ENCODE assay signal across 15 cellular contexts in the genomic region with DNA sequence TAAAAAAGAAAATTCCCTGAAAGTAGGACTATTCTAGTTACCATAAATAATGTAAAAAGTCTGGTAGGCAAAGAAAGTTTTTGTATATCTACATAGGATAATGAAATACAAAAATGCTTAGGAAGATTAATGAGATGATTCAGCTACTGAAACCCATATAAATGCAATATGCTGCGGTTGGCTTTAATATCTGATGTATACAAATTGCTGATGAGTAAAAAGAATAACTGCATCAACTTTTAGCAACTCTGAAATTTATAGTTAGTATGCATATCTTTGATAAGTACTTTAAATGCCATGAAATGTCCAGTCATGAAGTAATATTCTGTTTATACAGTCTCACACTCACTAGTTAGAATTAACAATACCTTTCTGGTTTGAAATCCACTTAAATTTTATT.
DNase-seq lines count a peak whose midpoint lies in the region; ATAC-seq and TF ChIP-seq lines count a peak whose summit lies in the region.
"Had no signal": no experiment of that assay in that cellular context is flagged by ENCODE, and none has a peak within 500 bp of the region (broad histone marks: within the 10 kb centered on the region; RNA-seq: fewer than 3 reads in every experiment).

No MANE protein-coding gene starts in this region.

- no peaks in the 10 kb centered on the region for H3K9me3 ChIP-seq in PC-3 (ENCODE audit: low read length)

- intact Hi-C loops in PC-3 (cut with micrococcal nuclease): loop anchor here (5.0 kb wide), 1 partner anchor 124 kb away; no protein-coding TSS in a partner anchor

- TF ChIP-seq CTCF in PC-3 (conservative IDR thresholded peaks at IDR 0.05; ENCODE audit: low read depth, low read length): no peak
- TF ChIP-seq CTCF in astrocyte of the spinal cord (IDR thresholded peaks at IDR 0.05; ENCODE audit: low read depth, low read length): no peak

- H3K27me3 ChIP-seq in PC-3 (ENCODE audit: low read length): no peaks in the 10 kb centered on the region

- H3K36me3 ChIP-seq in PC-3 (ENCODE audit: low read depth, low read length): no peaks in the 10 kb centered on the region

- CTCF ChIA-PET in PC-3 (lab: Charles Lee): no interaction called here

- H3K4me3 ChIP-seq in PC-3 (ENCODE audit: low read length) (no peak overlapping the region), astrocyte of the spinal cord (ENCODE audit: low read depth, low read length) (no peak overlapping the region)
- H3K4me3 ChIP-seq: GM23248 had no signal

- no peak overlapping the region for H3K9ac ChIP-seq in PC-3 (ENCODE audit: low read length)
- H3K9ac ChIP-seq: GM23248 had no signal

- DNase-seq in A172 (ENCODE audit: low spot score) (peak; percentile 5), ELR (ENCODE audit: low read depth) (peak; percentile 61), PC-3 (peak; percentile 28), astrocyte of the spinal cord (ENCODE audit: low read depth, low spot score) (peak; percentile 7), NCI-H2107 treated with DMSO at 0.1 percent for 48 hours (lab: John Stamatoyannopoulos, UW; ENCODE audit: unreplicated experiment) (no peak), NOMO-1 (lab: John Stamatoyannopoulos, UW; ENCODE audit: unreplicated experiment in 2 of 2) (no peak), amniotic stem cell (lab: John Stamatoyannopoulos, UW) (no peak)
- DNase-seq: 8988T; ACHN; C1 segment of cervical spinal cord; Calu3; CD4-positive, alpha-beta T cell; DMS79 treated with DMSO at 0.1 percent for 48 hours; GM23248 had no signal

- 0 out of 2 replicates have a peak overlapping the region, but pooled peaks have one; percentile 15 for H3K4me2 ChIP-seq in PC-3 (ENCODE audit: low read length)

- no peaks in the 10 kb centered on the region for H3K9me2 ChIP-seq in PC-3 (replicated peaks; ENCODE audit: low read length)

- H3K79me2 ChIP-seq in PC-3 (ENCODE audit: low read length): no peaks in the 10 kb centered on the region

- in situ Hi-C loops in astrocyte of the spinal cord (cut with HindIII; ENCODE audit: low sequenced_read_pairs): no loop called here

- peak overlapping the region; percentile 33 for H3K27ac ChIP-seq in PC-3 (ENCODE audit: low read length)
- H3K27ac ChIP-seq: GM23248 had no signal

- H3F3A ChIP-seq in PC-3 (ENCODE audit: low read length, unreplicated experiment): peaks cover 6% of the 10 kb centered on the region

- H4K20me1 ChIP-seq in PC-3 (ENCODE audit: low read length): no peaks in the 10 kb centered on the region

- POLR2A ChIA-PET in PC-3 (lab: Charles Lee; ENCODE audit: unreplicated experiment): no interaction called here

- BruUV-seq in PC-3 (replicated peaks; lab: Mats Ljungman, UMichigan): no TSS peak

- no peak overlapping the region for H2AFZ ChIP-seq in PC-3 (ENCODE audit: low read length)
- H2AFZ ChIP-seq: GM23248 had no signal

- peaks cover 36% of the 10 kb centered on the region for H3K4me1 ChIP-seq in PC-3 (ENCODE audit: insufficient read depth, low read length)

- ATAC-seq in PC-3 (no peak; the same call in 1 of the 2 replicates), HG03460 (IDR thresholded peaks at IDR 0.05; ENCODE audit: unreplicated experiment) (no peak)

Comparison
In these comparisons a context has a peak if more than half of its experiments do, and no peak if none do; other contexts are left out.
1. DNase-seq: peak in A172 (single experiment), ELR (single experiment), PC-3 (single experiment) and astrocyte of the spinal cord (single experiment); none in NCI-H2107 treated with DMSO at 0.1 percent for 48 hours (single experiment), NOMO-1 (0 of 2) and amniotic stem cell (single experiment).